Comparison of ENCODE assay signal across 15 cellular contexts in the genomic region with DNA sequence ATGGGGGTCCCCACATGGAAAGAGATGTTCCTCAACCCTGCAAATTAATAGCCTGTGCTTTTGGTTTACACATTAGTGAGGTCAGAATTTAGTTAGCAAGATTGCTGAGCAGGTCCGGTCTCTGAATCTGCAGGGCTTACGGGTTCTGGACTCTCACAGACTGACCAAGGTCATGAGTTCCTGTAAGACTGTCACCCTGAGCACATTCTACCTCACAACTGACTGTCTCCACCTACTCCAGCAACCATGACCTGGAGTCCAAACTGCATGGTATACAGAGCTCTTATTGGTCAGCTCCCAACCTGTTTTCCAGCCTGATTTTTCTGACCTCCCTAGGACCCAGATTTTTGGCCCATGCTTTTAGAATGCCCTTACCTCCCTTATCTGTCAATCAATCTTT. TPM values are rescaled to one million over a fixed set of nuclear protein-coding genes. Genes with fewer than 3 reads are reported as not detected.
DNase-seq lines count a peak whose midpoint lies in the region; ATAC-seq, FAIRE-seq and TF ChIP-seq lines count a peak whose summit lies in the region.
"Had no signal": no experiment of that assay in that cellular context is flagged by ENCODE, and none has a peak within 500 bp of the region (broad histone marks: within the 10 kb centered on the region; RNA-seq: fewer than 3 reads in every experiment).

No MANE protein-coding gene starts in this region.

- H3K36me3 Mint-ChIP-seq in neural crest cell (ENCODE audit: low read depth), result no peaks in the 10 kb centered on the region
- H3K36me3 Mint-ChIP-seq in activated naive CD8-positive, alpha-beta T cell treated with anti-CD3 and anti-CD28 coated beads for 36 hours, result no peaks in the 10 kb centered on the region
- H3K36me3 Mint-ChIP-seq: activated naive CD4-positive, alpha-beta T cell treated with anti-CD3 and anti-CD28 coated beads, Interleukin-2, amount 10 ng/mL, durations not matched to agents 7 days and 5 days had no signal

- H3K9me3 Mint-ChIP-seq in neural crest cell, result no peaks in the 10 kb centered on the region
- no peaks in the 10 kb centered on the region for H3K9me3 Mint-ChIP-seq in activated naive CD8-positive, alpha-beta T cell treated with anti-CD3 and anti-CD28 coated beads for 36 hours
- H3K9me3 Mint-ChIP-seq: activated naive CD4-positive, alpha-beta T cell treated with anti-CD3 and anti-CD28 coated beads, Interleukin-2, amount 10 ng/mL, durations not matched to agents 7 days and 5 days; CD8-positive, alpha-beta memory T cell had no signal

- no peak overlapping the region for H3K4me2 ChIP-seq in endothelial cell of umbilical vein (ENCODE audit: insufficient read depth, low read length)

- dilution Hi-C loops in endothelial cell of umbilical vein (cut with MboI; ENCODE audit: extremely low pct_ligation_motif_present, low sequenced_read_pairs), result no loop called here

- TF ChIP-seq CTCF in endothelial cell of umbilical vein (IDR thresholded peaks at IDR 0.05; ENCODE audit: extremely low read depth in 1 of 2, insufficient read depth in 1 of 2, low read depth in 1 of 2, low read length in 2 of 2) (no peak), neural crest cell (conservative IDR thresholded peaks at IDR 0.05) (no peak), transverse colon (IDR thresholded peaks at IDR 0.05) (no peak)

- H3K9me3 ChIP-seq in SK-N-MC (ENCODE audit: low read depth, low read length) (no peaks in the 10 kb centered on the region), endothelial cell of umbilical vein (replicated peaks; ENCODE audit: control insufficient read depth, insufficient read depth, low read length) (no peaks in the 10 kb centered on the region), transverse colon (no peaks in the 10 kb centered on the region)
- H3K9me3 ChIP-seq: ovary had no signal

- no TSS peak for BruUV-seq in endothelial cell of umbilical vein (replicated peaks; lab: Mats Ljungman, UMichigan)

- no peak overlapping the region for H3K4me3 ChIP-seq in SK-N-MC
- no peak overlapping the region for H3K4me3 ChIP-seq in endothelial cell of umbilical vein (replicated peaks in 1 of 3; ENCODE audit: insufficient read depth in 1 of 3, low read depth in 1 of 3, low read length in 3 of 3)
- H3K4me3 ChIP-seq in transverse colon, result no peak overlapping the region
- H3K4me3 ChIP-seq: ovary had no signal

- H3K4me1 Mint-ChIP-seq in neural crest cell, result peaks cover 31% of the 10 kb centered on the region
- H3K4me1 Mint-ChIP-seq in activated naive CD8-positive, alpha-beta T cell treated with anti-CD3 and anti-CD28 coated beads for 36 hours, result no peaks in the 10 kb centered on the region

- intact Hi-C loops in endothelial cell of umbilical vein (cut with micrococcal nuclease) (no loop called here), transverse colon (cut with DNase I; ENCODE audit: low total_unique reads) (no loop called here)

- H4K20me1 ChIP-seq in endothelial cell of umbilical vein (replicated peaks; ENCODE audit: control insufficient read depth, extremely low read depth, insufficient read depth, low read length), result no peaks in the 10 kb centered on the region

- H3K4me3 Mint-ChIP-seq in neural crest cell, result no peak overlapping the region
- no peak overlapping the region for H3K4me3 Mint-ChIP-seq in activated naive CD8-positive, alpha-beta T cell treated with anti-CD3 and anti-CD28 coated beads for 36 hours
- H3K4me3 Mint-ChIP-seq: activated naive CD4-positive, alpha-beta T cell treated with anti-CD3 and anti-CD28 coated beads, Interleukin-2, amount 10 ng/mL, durations not matched to agents 7 days and 5 days; CD8-positive, alpha-beta memory T cell had no signal

- no peaks in the 10 kb centered on the region for H3K79me2 ChIP-seq in endothelial cell of umbilical vein (ENCODE audit: control insufficient read depth, insufficient read depth, low read length)

- CTCF ChIA-PET in endothelial cell of umbilical vein (lab: Charles Lee), result interaction anchor here (0.9 to 4.0 kb wide), 7 partner anchors 8 to 302 kb away, joined by 3 to 17 read pairs (median 10); a partner anchor contains a TSS

- H3K27ac ChIP-seq in SK-N-MC (peak overlapping the region; percentile 84), endothelial cell of umbilical vein (ENCODE audit: insufficient read depth, low read depth, low read length) (peak overlapping the region; percentile 95), transverse colon (peak overlapping the region; percentile 18 to 70 (median 56))

- H3K27ac Mint-ChIP-seq in neural crest cell (ENCODE audit: unreplicated experiment), result peak overlapping the region; percentile 88
- H3K27ac Mint-ChIP-seq in activated naive CD8-positive, alpha-beta T cell treated with anti-CD3 and anti-CD28 coated beads for 36 hours, result no peak overlapping the region
- H3K27ac Mint-ChIP-seq: activated naive CD4-positive, alpha-beta T cell treated with anti-CD3 and anti-CD28 coated beads, Interleukin-2, amount 10 ng/mL, durations not matched to agents 7 days and 5 days had no signal

- H2AFZ ChIP-seq in endothelial cell of umbilical vein (ENCODE audit: low read depth, low read length), result no peak overlapping the region

- H3K36me3 ChIP-seq in SK-N-MC (ENCODE audit: insufficient read depth, low read length) (no peaks in the 10 kb centered on the region), endothelial cell of umbilical vein (ENCODE audit: control insufficient read depth in 2 of 2, extremely low read depth in 1 of 2, insufficient read depth in 2 of 2, low read length in 2 of 2) (peaks cover 0 to 2% of the 10 kb centered on the region in 2 experiments), transverse colon (no peaks in the 10 kb centered on the region)
- H3K36me3 ChIP-seq: ovary had no signal

- DNase-seq in SK-N-MC (ENCODE audit: low read depth, low spot score), result no peak
- DNase-seq in endothelial cell of umbilical vein (ENCODE audit: low read depth, low spot score), result no peak
- DNase-seq in neural crest cell (ENCODE audit: low read depth, low spot score), result no peak
- DNase-seq in transverse colon, result no peak
- DNase-seq in stimulated activated CD4-positive, alpha-beta T cell treated with anti-CD3 and anti-CD28 coated beads, Interleukin-1b, Interleukin-23, amount 100 ng/mL, for 48 hours, result no peak
- DNase-seq in activated naive CD8-positive, alpha-beta T cell treated with anti-CD3 and anti-CD28 coated beads for 36 hours, result no peak
- DNase-seq: activated naive CD4-positive, alpha-beta T cell treated with anti-CD3 and anti-CD28 coated beads, Interleukin-2, amount 10 ng/mL, durations not matched to agents 7 days and 5 days; CD8-positive, alpha-beta memory T cell; left colon; NCI-H1092; OCI-M1; ovary; stimulated activated CD4-positive, alpha-beta T cell treated with anti-CD3 and anti-CD28 coated beads, Interleukin-4, amount 100 ng/mL, for 4 hours; stimulated activated naive CD4-positive, alpha-beta T cell had no signal

- in situ Hi-C loops in transverse colon (cut with MboI; ENCODE audit: low pct_ligation_motif_present in 1 of 4, low pct_unique_long_range_greater_than_20kb in 1 of 4, low sequenced_read_pairs in 3 of 4), result no loop called here

- TF ChIP-seq POLR2A in endothelial cell of umbilical vein (IDR thresholded peaks at IDR 0.05; ENCODE audit: low read depth, low read length), result no peak
- TF ChIP-seq POLR2A in transverse colon (IDR thresholded peaks at IDR 0.05), result no peak

- no peak overlapping the region for H3K9ac ChIP-seq in SK-N-MC (ENCODE audit: insufficient read length)
- H3K9ac ChIP-seq in endothelial cell of umbilical vein (replicated peaks; ENCODE audit: extremely low read depth, insufficient read depth, low read length), result peak overlapping the region; percentile 12

- FAIRE-seq in endothelial cell of umbilical vein (lab: Jason Lieb, UNC), result no peak

- ATAC-seq in HG03571 (IDR thresholded peaks at IDR 0.05; ENCODE audit: unreplicated experiment), result no peak

- no peaks in the 10 kb centered on the region for H3K27me3 ChIP-seq in endothelial cell of umbilical vein (ENCODE audit: control insufficient read depth in 2 of 2, insufficient read depth in 2 of 2, low read length in 2 of 2)
- no peaks in the 10 kb centered on the region for H3K27me3 ChIP-seq in transverse colon
- H3K27me3 ChIP-seq: ovary had no signal

- no peaks in the 10 kb centered on the region for H3K9me1 ChIP-seq in endothelial cell of umbilical vein (replicated peaks; ENCODE audit: control insufficient read depth, extremely low read depth, insufficient read depth, low read length)

- 83 to 89% methylated on average over 1 to 2 of the region's 2 CpGs for WGBS in transverse colon (ENCODE audit: low coverage in 1 of 2), 2 donors

- TF ChIP-seq EP300 in transverse colon (IDR thresholded peaks at IDR 0.05; ENCODE audit: low read depth), result no peak

- POLR2A ChIA-PET in endothelial cell of umbilical vein (lab: Charles Lee), result interaction anchor here (1.1 kb wide), 1 partner anchor 8 kb away, joined by 3 read pairs; no protein-coding TSS in a partner anchor

- H3K4me1 ChIP-seq in endothelial cell of umbilical vein (ENCODE audit: control insufficient read depth, extremely low read depth, insufficient read depth, low read length) (peaks cover 55% of the 10 kb centered on the region), transverse colon (peaks cover 11 to 38% (median 28%) of the 10 kb centered on the region in 4 donors)

- no peaks in the 10 kb centered on the region for H3K27me3 Mint-ChIP-seq in neural crest cell (ENCODE audit: low read depth)
- peaks cover 3% of the 10 kb centered on the region for H3K27me3 Mint-ChIP-seq in activated naive CD8-positive, alpha-beta T cell treated with anti-CD3 and anti-CD28 coated beads for 36 hours

TF ChIP-seq in endothelial cell of umbilical vein, 7 proteins besides CTCF, POLR2A, EP300 and RAD21 (continues in another document):
- TF ChIP-seq JUN (IDR thresholded peaks at IDR 0.05; ENCODE audit: borderline replicate concordance, insufficient read depth, insufficient read length, low read depth) (no peak), MYC (IDR thresholded peaks at IDR 0.05; ENCODE audit: low read depth, low read length) (no peak), EZH2 (IDR thresholded peaks at IDR 0.05; ENCODE audit: borderline replicate concordance, low read depth, low read length, severe bottlenecking) (no peak)

RNA-seq across cellular contexts. Expression of a gene that starts 28.2 kb away (rescaled TPM):
- total RNA-seq in endothelial cell of umbilical vein (131 and 165 TPM in 2 replicates), neural crest cell (17.6 and 21.0 TPM in 2 replicates), transverse colon (100 to 1,000 TPM in 1 of 4 donors, 10 to 100 TPM in 3; 27.2 to 181 (median 40.1) TPM)
- 335 and 365 TPM in 2 replicates for polyA plus RNA-seq in endothelial cell of umbilical vein
- polyA plus RNA-seq in endothelial cell of umbilical vein (2011; cell fraction: cytosol; rRNA removed), result 311 and 362 TPM in 2 replicates
- polyA plus RNA-seq in endothelial cell of umbilical vein (2011; cell fraction: nucleus; rRNA removed), result 162 and 176 TPM in 2 replicates
- polyA plus RNA-seq in endothelial cell of umbilical vein (2012), result 151 and 203 TPM in 2 replicates
- 287 and 327 TPM in 2 replicates for polyA minus RNA-seq in endothelial cell of umbilical vein
- not detected for polyA minus RNA-seq in endothelial cell of umbilical vein (2011; cell fraction: cytosol; rRNA and poly(A)+ RNA removed)
- 67.8 and 100 TPM in 2 replicates for polyA minus RNA-seq in endothelial cell of umbilical vein (2011; cell fraction: nucleus; rRNA and poly(A)+ RNA removed)
- total RNA-seq in activated naive CD8-positive, alpha-beta T cell treated with anti-CD3 and anti-CD28 coated beads for 36 hours, result under 1 TPM in 1 of 2 experiments, not detected in 1; 0.46 TPM

Comparison
In these comparisons a context has a peak if more than half of its experiments do, and no peak if none do; other contexts are left out.
1. RNA of a gene that starts 28.2 kb away (total RNA-seq): 131 to 165 TPM in endothelial cell of umbilical vein, 27.2 to 181 TPM in transverse colon and 17.6 to 21.0 TPM in neural crest cell; 0.46 TPM in activated naive CD8-positive, alpha-beta T cell treated with anti-CD3 and anti-CD28 coated beads for 36 hours; every median in the first group is over 10 times any median in the second.
2. Peak in every context shown above with its lines, with median percentiles within 50 percentile points of each other: H3K27ac ChIP-seq.